In genomic region chr4:18882468-18882867, GRCh38 we compare ENCODE assay signal across 13 cellular contexts.
DNase-seq lines count a peak whose midpoint lies in the region; ATAC-seq and TF ChIP-seq lines count a peak whose summit lies in the region.
"Had no signal": no experiment of that assay in that cellular context is flagged by ENCODE, and none has a peak within 500 bp of the region (broad histone marks: within the 10 kb centered on the region; RNA-seq: fewer than 3 reads in every experiment).

No MANE protein-coding gene starts in this region.

- no peak overlapping the region for H3K4me3 ChIP-seq in dorsolateral prefrontal cortex
- H3K4me3 ChIP-seq: vagina had no signal

- peak overlapping the region; percentile 8 for H3K27ac Mint-ChIP-seq in nephron progenitor cell
- H3K27ac Mint-ChIP-seq: T-helper 17 cell had no signal

- H3K27me3 ChIP-seq in dorsolateral prefrontal cortex, result peaks cover 0 to 11% (median 0%) of the 10 kb centered on the region in 45 donors
- H3K27me3 ChIP-seq: vagina had no signal

- no peak for ATAC-seq in GM21360 (IDR thresholded peaks at IDR 0.05; ENCODE audit: unreplicated experiment)
- ATAC-seq: T-helper 17 cell had no signal

- no peak for TF ChIP-seq CTCF in nephron progenitor cell (IDR thresholded peaks at IDR 0.05)
- TF ChIP-seq CTCF in dorsolateral prefrontal cortex (IDR thresholded peaks at IDR 0.05 in 54 of 56, conservative IDR thresholded peaks at IDR 0.05 in 2 of 56; ENCODE audit: low read depth in 1 of 56, partially characterized antibody in 56 of 56), result no peak

- peak; percentile 87 for DNase-seq in EH (ENCODE audit: low read depth)
- peak; percentile 2 for DNase-seq in LHCN-M2 (ENCODE audit: low read depth)
- peak; percentile 58 for DNase-seq in dedifferentiated amniotic fluid mesenchymal stem cell (ENCODE audit: extremely low spot score)
- DNase-seq in nephron progenitor cell, result no peak
- DNase-seq in NCI-H2107 (lab: John Stamatoyannopoulos, UW), result no peak
- DNase-seq in dorsolateral prefrontal cortex, result no peak
- DNase-seq in stimulated activated CD4-positive, alpha-beta T cell treated with anti-CD3 and anti-CD28 coated beads, Interleukin-1b, Interleukin-23, amount 100 ng/mL, for 48 hours, result no peak
- DNase-seq: cerebellar nuclear complex, KG1, nucleus accumbens, T-helper 17 cell had no signal

- no peaks in the 10 kb centered on the region for H3K36me3 Mint-ChIP-seq in nephron progenitor cell (ENCODE audit: low read depth)

- intact Hi-C loops in dorsolateral prefrontal cortex (cut with DNase I), result no loop called here

- no peaks in the 10 kb centered on the region for H3K9me3 Mint-ChIP-seq in nephron progenitor cell

- peaks cover 10% of the 10 kb centered on the region for H3K4me1 Mint-ChIP-seq in nephron progenitor cell
- H3K4me1 Mint-ChIP-seq: T-helper 17 cell had no signal

- H3K27me3 Mint-ChIP-seq in nephron progenitor cell (ENCODE audit: low read depth, poor library complexity), result no peaks in the 10 kb centered on the region
- H3K27me3 Mint-ChIP-seq: T-helper 17 cell had no signal

- no peak overlapping the region for H3K4me3 Mint-ChIP-seq in nephron progenitor cell
- H3K4me3 Mint-ChIP-seq: T-helper 17 cell had no signal

- H3K27ac ChIP-seq in dorsolateral prefrontal cortex, result no peak overlapping the region
- H3K27ac ChIP-seq: vagina had no signal

Comparison
In these comparisons a context has a peak if more than half of its experiments do, and no peak if none do; other contexts are left out.
1. DNase-seq: peak in EH (single experiment), LHCN-M2 (single experiment) and dedifferentiated amniotic fluid mesenchymal stem cell (single experiment); none in nephron progenitor cell (single experiment), NCI-H2107 (single experiment), dorsolateral prefrontal cortex (0 of 10) and stimulated activated CD4-positive, alpha-beta T cell treated with anti-CD3 and anti-CD28 coated beads, Interleukin-1b, Interleukin-23, amount 100 ng/mL, for 48 hours (single experiment).